Comparison of ENCODE assay signal across 27 cellular contexts in the genomic region with DNA sequence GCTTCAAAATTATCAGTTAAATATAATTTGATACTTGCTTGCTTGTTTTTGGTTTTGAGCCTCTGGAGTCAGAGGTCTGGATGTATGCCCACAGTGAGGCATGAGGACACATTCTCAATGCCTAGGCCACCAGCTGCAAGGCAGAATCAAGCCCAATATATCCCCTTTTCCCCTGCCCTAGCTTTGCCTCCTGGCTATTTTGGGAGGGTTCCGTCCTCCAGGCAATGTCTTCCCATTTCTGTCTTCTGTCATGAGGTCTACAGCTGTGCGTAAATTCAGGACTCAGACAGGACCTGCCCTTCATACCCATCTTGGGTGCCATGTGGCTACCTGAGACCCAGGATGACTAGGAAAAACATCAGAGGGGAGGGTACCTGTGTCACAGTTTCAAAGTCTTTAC.
"Had no signal": no experiment of that assay in that cellular context is flagged by ENCODE, and none has a peak within 500 bp of the region (broad histone marks: within the 10 kb centered on the region; RNA-seq: fewer than 3 reads in every experiment).

No MANE protein-coding gene starts in this region.

- H3K27ac ChIP-seq: breast epithelium, heart right ventricle, pancreas, prostate gland, tibial nerve had no signal

- H3K36me3 ChIP-seq: breast epithelium, pancreas, prostate gland had no signal

- FAIRE-seq: pancreas, urothelium cell line had no signal

- H3K4me3 Mint-ChIP-seq: activated CD8-positive, alpha-beta memory T cell treated with anti-CD3 and anti-CD28 coated beads, Interleukin-2, amount 10 ng/mL, durations not matched to agents 7 days and 5 days; activated CD8-positive, alpha-beta T cell treated with anti-CD3 and anti-CD28 coated beads, Interleukin-2, amount 10 ng/mL, durations not matched to agents 7 days and 5 days; dendritic cell treated with granulocyte-macrophage colony-stimulating factor and Interleukin-4, amounts not matched to agents 40 ng/mL and 50 ng/mL, for 4 days; endodermal cell; mesothelial cell of epicardium; naive thymus-derived CD8-positive, alpha-beta T cell; neural crest cell had no signal

- H3K4me3 ChIP-seq: breast epithelium, heart right ventricle, pancreas, prostate gland, tibial nerve had no signal

- H3K9me3 ChIP-seq: breast epithelium, heart right ventricle, pancreas, prostate gland, tibial nerve had no signal

- H3K4me1 Mint-ChIP-seq: mesothelial cell of epicardium, neural crest cell had no signal

- ATAC-seq: activated CD8-positive, alpha-beta memory T cell treated with anti-CD3 and anti-CD28 coated beads, Interleukin-2, amount 10 ng/mL, durations not matched to agents 7 days and 5 days; activated CD8-positive, alpha-beta T cell treated with anti-CD3 and anti-CD28 coated beads, Interleukin-2, amount 10 ng/mL, durations not matched to agents 7 days and 5 days; activated naive CD4-positive, alpha-beta T cell treated with anti-CD3 and anti-CD28 coated beads, Interleukin-2, amount 50 U/mL, for 72 hours; esophagus mucosa; left ventricle myocardium superior; naive thymus-derived CD8-positive, alpha-beta T cell; pancreas had no signal

- DNase-seq: activated CD4-positive, alpha-beta T cell treated with anti-CD3 and anti-CD28 coated beads for 1 hour; activated CD8-positive, alpha-beta memory T cell treated with anti-CD3 and anti-CD28 coated beads, Interleukin-2, amount 10 ng/mL, durations not matched to agents 7 days and 5 days; activated CD8-positive, alpha-beta T cell treated with anti-CD3 and anti-CD28 coated beads, Interleukin-2, amount 10 ng/mL, durations not matched to agents 7 days and 5 days; activated T-cell treated with anti-CD3 and anti-CD28 coated beads, Interleukin-2, amount 50 U/mL, for 48 hours; central memory CD4-positive, alpha-beta T cell; endodermal cell; foreskin fibroblast; heart right ventricle; islet precursor cell; left ventricle myocardium superior; naive thymus-derived CD8-positive, alpha-beta T cell; nucleus accumbens; pancreas; stimulated activated CD4-positive, alpha-beta T cell treated with anti-CD3 and anti-CD28 coated beads, Interleukin-15, amount 100 ng/mL, for 24 hours; stimulated activated CD4-positive, alpha-beta T cell treated with anti-CD3 and anti-CD28 coated beads, Interleukin-2, amount 100 ng/mL, for 24 hours; stimulated activated naive CD4-positive, alpha-beta T cell; T-helper 2 cell had no signal

- H3K27me3 ChIP-seq: breast epithelium, heart right ventricle, pancreas, tibial nerve had no signal

- H3K27ac Mint-ChIP-seq: activated CD8-positive, alpha-beta memory T cell treated with anti-CD3 and anti-CD28 coated beads, Interleukin-2, amount 10 ng/mL, durations not matched to agents 7 days and 5 days; activated CD8-positive, alpha-beta T cell treated with anti-CD3 and anti-CD28 coated beads, Interleukin-2, amount 10 ng/mL, durations not matched to agents 7 days and 5 days; activated naive CD4-positive, alpha-beta T cell treated with anti-CD3 and anti-CD28 coated beads, Interleukin-2, amount 50 U/mL, for 72 hours; activated T-helper 2 cell treated with anti-CD3 and anti-CD28 coated beads, Interferon-gamma antibody, Interleukin-2, Interleukin-4, amounts not matched to agents 10 μg/mL and 5 μg/mL and 100 μg/mL, durations not matched to agents 14 hours and 24 hours and 36 hours; dendritic cell treated with granulocyte-macrophage colony-stimulating factor and Interleukin-4, amounts not matched to agents 40 ng/mL and 50 ng/mL, for 4 days; endodermal cell; mesothelial cell of epicardium had no signal

- H3K4me1 ChIP-seq: breast epithelium, pancreas, prostate gland had no signal

- H3K9me3 Mint-ChIP-seq: activated naive CD4-positive, alpha-beta T cell treated with anti-CD3 and anti-CD28 coated beads, Interleukin-2, amount 50 U/mL, for 72 hours; activated T-helper 2 cell treated with anti-CD3 and anti-CD28 coated beads, Interferon-gamma antibody, Interleukin-2, Interleukin-4, amounts not matched to agents 10 μg/mL and 5 μg/mL and 100 μg/mL, durations not matched to agents 14 hours and 24 hours and 36 hours; dendritic cell treated with granulocyte-macrophage colony-stimulating factor and Interleukin-4, amounts not matched to agents 40 ng/mL and 50 ng/mL, for 4 days; endodermal cell; mesothelial cell of epicardium; naive thymus-derived CD8-positive, alpha-beta T cell; neural crest cell had no signal

- H3K27me3 Mint-ChIP-seq: activated CD8-positive, alpha-beta memory T cell treated with anti-CD3 and anti-CD28 coated beads, Interleukin-2, amount 10 ng/mL, durations not matched to agents 7 days and 5 days; dendritic cell treated with granulocyte-macrophage colony-stimulating factor and Interleukin-4, amounts not matched to agents 40 ng/mL and 50 ng/mL, for 4 days; naive thymus-derived CD8-positive, alpha-beta T cell had no signal
